Comparison of ENCODE assay signal across 22 cellular contexts in the genomic region with DNA sequence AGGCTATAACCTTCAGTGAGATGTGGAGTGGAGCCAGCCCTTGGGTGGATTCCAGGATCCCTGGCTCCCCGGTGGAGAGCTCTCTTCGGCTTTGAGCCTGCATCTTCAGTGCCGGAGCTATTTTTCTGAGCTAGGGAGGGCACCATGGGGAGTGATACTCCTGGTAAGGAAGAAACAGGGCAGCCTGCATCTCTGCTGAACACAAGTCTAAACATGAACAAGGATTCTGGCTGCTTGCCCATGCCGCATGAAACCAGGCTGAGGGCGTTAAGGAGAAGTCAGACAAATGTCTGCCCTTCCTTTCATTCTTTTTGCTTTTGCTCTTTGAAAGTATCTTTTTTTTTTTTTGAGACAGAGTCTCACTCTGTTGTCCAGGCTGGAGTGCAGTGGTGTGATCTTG.
DNase-seq lines count a peak whose midpoint lies in the region; ATAC-seq, FAIRE-seq and TF ChIP-seq lines count a peak whose summit lies in the region.
"Had no signal": no experiment of that assay in that cellular context is flagged by ENCODE, and none has a peak within 500 bp of the region (broad histone marks: within the 10 kb centered on the region; RNA-seq: fewer than 3 reads in every experiment).

No MANE protein-coding gene starts in this region.

- DNase-seq in GM03348 (ENCODE audit: low spot score) (peak; percentile 14), NCI-H1105 treated with DMSO at 0.1 percent for 48 hours (lab: John Stamatoyannopoulos, UW) (peak; percentile 86), bronchial epithelial cell (ENCODE audit: low read depth) (peak; percentile 86), prostate gland (ENCODE audit: low spot score) (peak; percentile 70), esophagus muscularis mucosa (ENCODE audit: extremely low spot score) (no peak)
- DNase-seq in activated naive CD4-positive, alpha-beta T cell (lab: John Stamatoyannopoulos, UW), result no peak
- DNase-seq: activated CD4-positive, alpha-beta T cell treated with anti-CD3 and anti-CD28 coated beads, Interleukin-2, amount 10 ng/mL, durations not matched to agents 7 days and 5 days; COR-L47; effector memory CD8-positive, alpha-beta T cell; hippocampal formation; kidney; lower lobe of right lung; NCI-H2029 treated with DMSO at 0.1 percent for 48 hours; NCI-H526 treated with DMSO at 0.1 percent for 48 hours; SHP77; stimulated activated CD4-positive, alpha-beta T cell treated with anti-CD3 and anti-CD28 coated beads, Interleukin-1b, Interleukin-23, amount 100 ng/mL, for 48 hours; stimulated activated naive CD4-positive, alpha-beta T cell; T-helper 1 cell had no signal

- intact Hi-C loops in prostate gland (cut with DNase I), result no loop called here
- intact Hi-C loops in esophagus muscularis mucosa (cut with DNase I), result no loop called here

- ATAC-seq in GM19397 (IDR thresholded peaks at IDR 0.05; ENCODE audit: unreplicated experiment), result no peak
- ATAC-seq: effector memory CD8-positive, alpha-beta T cell; lower lobe of right lung had no signal

- WGBS in prostate gland, result 27% methylated on average over 5 of the region's 5 CpGs
- WGBS in esophagus muscularis mucosa, result 39% methylated on average over 5 of the region's 5 CpGs

- no peak for TF ChIP-seq EP300 in esophagus muscularis mucosa (IDR thresholded peaks at IDR 0.05)

- H3K27ac ChIP-seq in prostate gland (no peak overlapping the region), esophagus muscularis mucosa (replicated peaks in 1 of 4) (no peak overlapping the region)
- H3K27ac ChIP-seq: lower lobe of right lung, tibial nerve had no signal

- no peak for FAIRE-seq in bronchial epithelial cell (lab: Jason Lieb, UNC)
- FAIRE-seq: colon, GM18507, kidney had no signal

- H3K4me3 ChIP-seq in bronchial epithelial cell (ENCODE audit: low read depth, low read length) (no peak overlapping the region), prostate gland (no peak overlapping the region), esophagus muscularis mucosa (no peak overlapping the region)
- H3K4me3 ChIP-seq: lower lobe of right lung, tibial nerve had no signal

- H3K27me3 ChIP-seq in bronchial epithelial cell (ENCODE audit: control insufficient read depth, insufficient read depth, low read length) (no peaks in the 10 kb centered on the region), prostate gland (replicated peaks; ENCODE audit: insufficient read depth) (no peaks in the 10 kb centered on the region), esophagus muscularis mucosa (peaks cover 0 to 6% (median 0%) of the 10 kb centered on the region in 4 donors)
- H3K27me3 ChIP-seq: tibial nerve had no signal

- H3K36me3 ChIP-seq in bronchial epithelial cell (ENCODE audit: control insufficient read depth, insufficient read depth, low read length), result no peaks in the 10 kb centered on the region
- H3K36me3 ChIP-seq in prostate gland, result no peaks in the 10 kb centered on the region
- H3K36me3 ChIP-seq in esophagus muscularis mucosa, result no peaks in the 10 kb centered on the region
- H3K36me3 ChIP-seq: lower lobe of right lung, tibial nerve had no signal

- no peaks in the 10 kb centered on the region for H3K9me3 ChIP-seq in prostate gland
- no peaks in the 10 kb centered on the region for H3K9me3 ChIP-seq in esophagus muscularis mucosa
- H3K9me3 ChIP-seq: lower lobe of right lung, tibial nerve had no signal

- TF ChIP-seq POLR2A in prostate gland (IDR thresholded peaks at IDR 0.05) (no peak), esophagus muscularis mucosa (IDR thresholded peaks at IDR 0.05; ENCODE audit: low read depth) (no peak)

- TF ChIP-seq CTCF in bronchial epithelial cell (IDR thresholded peaks at IDR 0.05; ENCODE audit: insufficient read depth, low read length, severe bottlenecking) (no peak), prostate gland (IDR thresholded peaks at IDR 0.05) (no peak), esophagus muscularis mucosa (IDR thresholded peaks at IDR 0.05) (no peak)

- no peaks in the 10 kb centered on the region for H3K4me1 ChIP-seq in prostate gland (replicated peaks)
- no peaks in the 10 kb centered on the region for H3K4me1 ChIP-seq in esophagus muscularis mucosa
- H3K4me1 ChIP-seq: lower lobe of right lung, tibial nerve had no signal

Comparison
In these comparisons a context has a peak if more than half of its experiments do, and no peak if none do; other contexts are left out.
1. DNase-seq: peak in GM03348 (single experiment), NCI-H1105 treated with DMSO at 0.1 percent for 48 hours (single experiment), bronchial epithelial cell (single experiment) and prostate gland (single experiment); none in esophagus muscularis mucosa (single experiment) and activated naive CD4-positive, alpha-beta T cell (0 of 4).